9 cellular contexts compared by ENCODE assay signal in genomic region chr7:141649137-141649864, GRCh38. TPM values are rescaled to one million over a fixed set of nuclear protein-coding genes. Genes with fewer than 3 reads are reported as not detected.
DNase-seq lines count a peak whose midpoint lies in the region; ATAC-seq and TF ChIP-seq lines count a peak whose summit lies in the region.
"Had no signal": no experiment of that assay in that cellular context is flagged by ENCODE, and none has a peak within 500 bp of the region (broad histone marks: within the 10 kb centered on the region; RNA-seq: fewer than 3 reads in every experiment).

No MANE protein-coding gene starts in this region.

- H3K27ac ChIP-seq in coronary artery: peak overlapping the region; percentile 1 to 34
- peak overlapping the region in 2 of 4 donors; percentile 37 to 53 for H3K27ac ChIP-seq in gastrocnemius medialis
- H3K27ac ChIP-seq: cardiac muscle cell had no signal

- DNase-seq in coronary artery (ENCODE audit: low spot score) (no peak), gastrocnemius medialis (no peak), NCI-H748 (lab: John Stamatoyannopoulos, UW; ENCODE audit: unreplicated experiment) (no peak), medulla oblongata (ENCODE audit: extremely low spot score) (no peak)
- DNase-seq in activated CD4-positive, CD25-positive, alpha-beta regulatory T cell treated with anti-CD3 and anti-CD28 coated beads, Interleukin-2, amount 50 U/mL, for 72 hours: no peak

- no peak for TF ChIP-seq POLR2A in gastrocnemius medialis (IDR thresholded peaks at IDR 0.05)

- peaks cover 4 to 24% of the 10 kb centered on the region in 2 donors for H3K4me1 ChIP-seq in gastrocnemius medialis

- ATAC-seq in GM19351 (IDR thresholded peaks at IDR 0.05; ENCODE audit: unreplicated experiment): peak; percentile 62
- ATAC-seq in HG02938 (IDR thresholded peaks at IDR 0.05; ENCODE audit: unreplicated experiment): peak; percentile 54
- peak; percentile 31 to 50 for ATAC-seq in gastrocnemius medialis
- no peak for ATAC-seq in GM18909 (IDR thresholded peaks at IDR 0.05; ENCODE audit: poor library complexity, unreplicated experiment)

- no peaks in the 10 kb centered on the region for H3K27me3 ChIP-seq in gastrocnemius medialis
- H3K27me3 ChIP-seq: cardiac muscle cell had no signal

- TF ChIP-seq CTCF in coronary artery (IDR thresholded peaks at IDR 0.05): no peak
- TF ChIP-seq CTCF in gastrocnemius medialis (IDR thresholded peaks at IDR 0.05 in 4 of 5, conservative IDR thresholded peaks at IDR 0.05 in 1 of 5): no peak

- intact Hi-C loops in gastrocnemius medialis (cut with DNase I; ENCODE audit: low total_unique reads): loop anchor here (5.0 to 10.0 kb wide), 2 partner anchors 574 to 837 kb away; partner anchors contain the start of gene TMEM178B

- peaks cover 0 to 12% of the 10 kb centered on the region in 2 donors for H3K36me3 ChIP-seq in gastrocnemius medialis

- no peak overlapping the region for H3K4me3 ChIP-seq in coronary artery
- H3K4me3 ChIP-seq in gastrocnemius medialis: no peak overlapping the region
- H3K4me3 ChIP-seq: cardiac muscle cell had no signal

- H3K9me3 ChIP-seq in gastrocnemius medialis: no peaks in the 10 kb centered on the region

- in situ Hi-C loops in gastrocnemius medialis (cut with MboI; ENCODE audit: low sequenced_read_pairs in 4 of 4): no loop called here

RNA-seq across cellular contexts. Expression of gene DENND11, which starts 52.7 kb away (rescaled TPM):
- total RNA-seq in gastrocnemius medialis: 1 to 10 TPM; 4.9 to 8.2 (median 6.7) TPM

RNA-seq across cellular contexts. Expression of gene WEE2, which starts 58.9 kb away (rescaled TPM):
- not detected for total RNA-seq in gastrocnemius medialis
